In genomic region chr13:81602236-81602635, GRCh38 we compare ENCODE assay signal across 24 cellular contexts.
"Had no signal": no experiment of that assay in that cellular context is flagged by ENCODE, and none has a peak within 500 bp of the region (broad histone marks: within the 10 kb centered on the region; RNA-seq: fewer than 3 reads in every experiment).

No MANE protein-coding gene starts in this region.

- H3K4me3 ChIP-seq: dorsolateral prefrontal cortex, esophagus muscularis mucosa, gastrocnemius medialis, left ventricle myocardium inferior, lower lobe of right lung, psoas muscle, sigmoid colon, skin epidermis, stomach, thoracic aorta had no signal

- FAIRE-seq: kidney had no signal

- H3K36me3 Mint-ChIP-seq: immature natural killer cell, memory B cell, naive B cell had no signal

- H3K27ac Mint-ChIP-seq: immature natural killer cell, memory B cell, naive B cell, nephron progenitor cell had no signal

- H3K9me3 Mint-ChIP-seq: nephron progenitor cell had no signal

- H3K4me1 ChIP-seq: esophagus muscularis mucosa, gastrocnemius medialis, left ventricle myocardium inferior, lower lobe of right lung, parathyroid adenoma, psoas muscle, sigmoid colon, stomach had no signal

- H3K27me3 ChIP-seq: dorsolateral prefrontal cortex, esophagus muscularis mucosa, gastrocnemius medialis, sigmoid colon, stomach had no signal

- H3K27ac ChIP-seq: dorsolateral prefrontal cortex, epithelial cell of prostate, esophagus muscularis mucosa, gastrocnemius medialis, left ventricle myocardium inferior, lower lobe of right lung, parathyroid adenoma, psoas muscle, sigmoid colon, skin epidermis, stomach, thoracic aorta had no signal

- H3K4me3 Mint-ChIP-seq: immature natural killer cell, memory B cell, naive B cell, nephron progenitor cell had no signal

- H3K9ac ChIP-seq: parathyroid adenoma had no signal

- H3K27me3 Mint-ChIP-seq: memory B cell, naive B cell had no signal

- DNase-seq: central memory CD4-positive, alpha-beta T cell; cortex of kidney; dorsolateral prefrontal cortex; effector memory CD4-positive, alpha-beta T cell; gastrocnemius medialis; immature natural killer cell; kidney; left cardiac atrium; left ventricle myocardium inferior; lower lobe of right lung; naive B cell; nephron progenitor cell; psoas muscle; sigmoid colon; stimulated activated naive CD4-positive, alpha-beta T cell; stomach; substantia nigra; trophoblast cell had no signal

- H3K36me3 ChIP-seq: esophagus muscularis mucosa, gastrocnemius medialis, left ventricle myocardium inferior, lower lobe of right lung, sigmoid colon, stomach, thoracic aorta had no signal

- H3K79me2 ChIP-seq: parathyroid adenoma had no signal

- H3K9me3 ChIP-seq: esophagus muscularis mucosa, gastrocnemius medialis, left ventricle myocardium inferior, lower lobe of right lung, psoas muscle, sigmoid colon, stomach, thoracic aorta had no signal

- H3K4me1 Mint-ChIP-seq: memory B cell, naive B cell, nephron progenitor cell had no signal

- ATAC-seq: gastrocnemius medialis, left cardiac atrium, lower lobe of right lung, psoas muscle had no signal

- H2AFZ ChIP-seq: parathyroid adenoma had no signal
